Comparison of ENCODE assay signal across 12 cellular contexts in genomic region chr4:74402692-74403460, GRCh38. TPM values are rescaled to one million over a fixed set of nuclear protein-coding genes. Genes with fewer than 3 reads are reported as not detected.
DNase-seq lines count a peak whose midpoint lies in the region; ATAC-seq and TF ChIP-seq lines count a peak whose summit lies in the region.
"Had no signal": no experiment of that assay in that cellular context is flagged by ENCODE, and none has a peak within 500 bp of the region (broad histone marks: within the 10 kb centered on the region; RNA-seq: fewer than 3 reads in every experiment).

No MANE protein-coding gene starts in this region.

- H3K36me3 ChIP-seq in OCI-LY1 (ENCODE audit: insufficient read depth, low read length), result no peaks in the 10 kb centered on the region
- H3K36me3 ChIP-seq in trophoblast cell (ENCODE audit: control insufficient read depth in 1 of 2, insufficient read depth in 2 of 2, low read length in 2 of 2), result no peaks in the 10 kb centered on the region

- no peak overlapping the region for H3K9ac ChIP-seq in OCI-LY1 (ENCODE audit: low read length)
- no peak overlapping the region for H3K9ac ChIP-seq in trophoblast cell (ENCODE audit: low read length)
- H3K9ac ChIP-seq: SK-N-SH had no signal

- H4K20me1 ChIP-seq in OCI-LY1 (ENCODE audit: insufficient read depth, low read length), result no peaks in the 10 kb centered on the region

- TF ChIP-seq CTCF in OCI-LY1 (IDR thresholded peaks at IDR 0.05; ENCODE audit: low read length), result no peak

- no peak overlapping the region for H3K18ac ChIP-seq in trophoblast cell (ENCODE audit: low read length)

- no peak overlapping the region for H3K23ac ChIP-seq in trophoblast cell (ENCODE audit: low read length)

- no peak overlapping the region for H2BK120ac ChIP-seq in trophoblast cell (ENCODE audit: insufficient read depth, low read length, poor library complexity)

- peak; percentile 83 for ATAC-seq in GM18499 (IDR thresholded peaks at IDR 0.05; ENCODE audit: insufficient read depth, unreplicated experiment)
- ATAC-seq in GM21367 (IDR thresholded peaks at IDR 0.05; ENCODE audit: unreplicated experiment), result peak; percentile 96
- peak; percentile 84 for ATAC-seq in HG03045 (IDR thresholded peaks at IDR 0.05; ENCODE audit: unreplicated experiment)
- ATAC-seq in left ventricle myocardium superior, result no peak

- H3K27ac ChIP-seq in OCI-LY1 (ENCODE audit: low read depth, low read length, poor library complexity, severe bottlenecking) (peak overlapping the region; percentile 77), trophoblast cell (ENCODE audit: low read depth, low read length) (no peak overlapping the region)

- no peak overlapping the region for H2BK12ac ChIP-seq in trophoblast cell (ENCODE audit: low read length)

- no peak overlapping the region for H3K4ac ChIP-seq in trophoblast cell (ENCODE audit: low read depth, low read length)

- no peak overlapping the region for H3K14ac ChIP-seq in trophoblast cell (ENCODE audit: low read length)

- H3K4me2 ChIP-seq in OCI-LY1 (ENCODE audit: low read length), result peak overlapping the region; percentile 28; the same call in 1 of the 2 replicates
- H3K4me2 ChIP-seq in trophoblast cell (ENCODE audit: low read length), result no peak overlapping the region
- H3K4me2 ChIP-seq: SK-N-SH had no signal

- H3K4me1 ChIP-seq in OCI-LY1 (ENCODE audit: insufficient read depth, low read length, severe bottlenecking) (peaks cover 28% of the 10 kb centered on the region), trophoblast cell (ENCODE audit: control insufficient read depth in 1 of 2, insufficient read depth in 2 of 2, low read length in 2 of 2) (no peaks in the 10 kb centered on the region)

- WGBS in trophoblast cell (ENCODE audit: extremely low coverage, insufficient coverage, insufficient read length), result no CpG with 5 or more reads among the region's 5 CpGs

- H3K27me3 ChIP-seq in OCI-LY1 (ENCODE audit: insufficient read depth, low read length), result no peaks in the 10 kb centered on the region
- no peaks in the 10 kb centered on the region for H3K27me3 ChIP-seq in trophoblast cell (ENCODE audit: insufficient read depth, low read length)

- no peak overlapping the region for H2AK5ac ChIP-seq in trophoblast cell (ENCODE audit: low read length)

- H4K8ac ChIP-seq in trophoblast cell (ENCODE audit: low read depth, low read length), result no peak overlapping the region

- no peaks in the 10 kb centered on the region for H3K9me2 ChIP-seq in OCI-LY1 (ENCODE audit: low read depth, low read length)
- H3K9me2 ChIP-seq: SK-N-SH had no signal

- no peaks in the 10 kb centered on the region for H3K9me3 ChIP-seq in OCI-LY1 (ENCODE audit: low read length)
- H3K9me3 ChIP-seq in trophoblast cell (ENCODE audit: insufficient read depth, low read depth, low read length), result no peaks in the 10 kb centered on the region
- H3K9me3 ChIP-seq: SK-N-SH had no signal

- H3K79me2 ChIP-seq in OCI-LY1 (ENCODE audit: insufficient read depth, low read length), result no peaks in the 10 kb centered on the region
- H3K79me2 ChIP-seq in trophoblast cell (ENCODE audit: control insufficient read depth, insufficient read depth, low read length, poor library complexity), result no peaks in the 10 kb centered on the region

- H3K4me3 ChIP-seq in OCI-LY1 (ENCODE audit: low read depth, low read length, poor library complexity, severe bottlenecking) (no peak overlapping the region), trophoblast cell (ENCODE audit: low read depth, low read length) (no peak overlapping the region)

- no peaks in the 10 kb centered on the region for H3K79me1 ChIP-seq in trophoblast cell (ENCODE audit: low read length)

- H2AFZ ChIP-seq in OCI-LY1 (ENCODE audit: low read length), result no peak overlapping the region
- H2AFZ ChIP-seq in trophoblast cell (ENCODE audit: insufficient read depth, low read length, poor library complexity), result no peak overlapping the region

- H4K12ac ChIP-seq in trophoblast cell (ENCODE audit: low read depth, low read length), result no peak overlapping the region

- no peak overlapping the region for H4K91ac ChIP-seq in trophoblast cell (ENCODE audit: low read depth, low read length)

- H3F3A ChIP-seq in OCI-LY1 (ENCODE audit: insufficient read depth, low read length), result no peaks in the 10 kb centered on the region

- H2BK5ac ChIP-seq in trophoblast cell (ENCODE audit: low read depth, low read length, poor library complexity), result no peak overlapping the region

- DNase-seq in trophoblast cell (no peak), NCI-H2029 treated with DMSO at 0.1 percent for 48 hours (lab: John Stamatoyannopoulos, UW) (no peak), SIG-M5 (lab: John Stamatoyannopoulos, UW) (no peak), left ventricle myocardium superior (no peak)
- DNase-seq: foreskin fibroblast, mesendoderm, NCI-H2171, SK-N-SH had no signal

- intact Hi-C loops in left ventricle myocardium superior (cut with micrococcal nuclease), result no loop called here

RNA-seq across cellular contexts. Expression of gene EREG, which starts 37.9 kb away (rescaled TPM):
- 0.07 and 0.10 TPM in 2 replicates for polyA plus RNA-seq in trophoblast cell (2013)
- 3.2 TPM for total RNA-seq in left ventricle myocardium superior
- polyA plus RNA-seq: SK-N-SH had no signal

RNA-seq across cellular contexts. Expression of gene AREG, which starts 42.1 kb away (rescaled TPM):
- polyA plus RNA-seq in trophoblast cell (2013), result 0.14 and 0.21 TPM in 2 replicates
- total RNA-seq in left ventricle myocardium superior, result 3.4 TPM
- polyA plus RNA-seq: SK-N-SH had no signal
